ENCODE assay signal across 25 cellular contexts in genomic region chr21:33539612-33540011, GRCh38. TPM values are rescaled to one million over a fixed set of nuclear protein-coding genes. Genes with fewer than 3 reads are reported as not detected.
A peak's percentile ranks its signal among the peaks of the same experiment; 100 is the strongest.
DNase-seq lines count a peak whose midpoint lies in the region; ATAC-seq and TF ChIP-seq lines count a peak whose summit lies in the region.
"Had no signal": no experiment of that assay in that cellular context is flagged by ENCODE, and none has a peak within 500 bp of the region (broad histone marks: within the 10 kb centered on the region; RNA-seq: fewer than 3 reads in every experiment).

No MANE protein-coding gene starts in this region.

- H3K9me3 Mint-ChIP-seq in natural killer cell treated with Interleukin-12 subunit alpha and Interleukin-12 subunit beta and Interleukin-15 and Interleukin-18, amount 100 ng/mL, for 72 hours: no peaks in the 10 kb centered on the region
- H3K9me3 Mint-ChIP-seq in natural killer cell: no peaks in the 10 kb centered on the region
- H3K9me3 Mint-ChIP-seq: activated CD4-positive, alpha-beta T cell treated with anti-CD3 and anti-CD28 coated beads, Interleukin-2, amount 10 ng/mL, durations not matched to agents 7 days and 5 days; HFFc6 had no signal

- H3F3A ChIP-seq in SU-DHL-6 (ENCODE audit: insufficient read depth): peaks cover 30% of the 10 kb centered on the region

- TF ChIP-seq CTCF in natural killer cell (IDR thresholded peaks at IDR 0.05) (no peak), SU-DHL-6 (IDR thresholded peaks at IDR 0.05; ENCODE audit: insufficient read depth, low read length, poor library complexity, severe bottlenecking) (no peak), fibroblast of mammary gland (conservative IDR thresholded peaks at IDR 0.05; ENCODE audit: control insufficient read depth, insufficient read depth, low read depth, low read length) (no peak)

- H3K27me3 ChIP-seq in SU-DHL-6 (ENCODE audit: low read length): no peaks in the 10 kb centered on the region
- no peaks in the 10 kb centered on the region for H3K27me3 ChIP-seq in subcutaneous abdominal adipose tissue (ENCODE audit: control insufficient read depth in 5 of 5, insufficient read depth in 4 of 5, low read length in 5 of 5)
- H3K27me3 ChIP-seq: neutrophil had no signal

- H3K9ac ChIP-seq in SU-DHL-6 (ENCODE audit: low read length) (no peak overlapping the region), subcutaneous abdominal adipose tissue (ENCODE audit: low read length in 5 of 5) (peak overlapping the region in 1 of 5 donors; percentile 47)

- H3K27me3 Mint-ChIP-seq in natural killer cell treated with Interleukin-12 subunit alpha and Interleukin-12 subunit beta and Interleukin-15 and Interleukin-18, amount 100 ng/mL, for 72 hours: no peaks in the 10 kb centered on the region
- H3K27me3 Mint-ChIP-seq in natural killer cell (ENCODE audit: low read depth in 2 of 2): no peaks in the 10 kb centered on the region
- H3K27me3 Mint-ChIP-seq: activated CD4-positive, alpha-beta T cell treated with anti-CD3 and anti-CD28 coated beads, Interleukin-2, amount 10 ng/mL, durations not matched to agents 7 days and 5 days had no signal

- peak overlapping the region; percentile 91 for H3K4me3 Mint-ChIP-seq in natural killer cell treated with Interleukin-12 subunit alpha and Interleukin-12 subunit beta and Interleukin-15 and Interleukin-18, amount 100 ng/mL, for 72 hours
- H3K4me3 Mint-ChIP-seq in natural killer cell: no peak overlapping the region

- H3K36me3 ChIP-seq in SU-DHL-6 (ENCODE audit: low read length) (peaks cover 38% of the 10 kb centered on the region), subcutaneous abdominal adipose tissue (ENCODE audit: control insufficient read depth in 5 of 5, insufficient read depth in 5 of 5, low read length in 5 of 5) (peaks cover 26 to 41% (median 30%) of the 10 kb centered on the region in 5 donors)
- H3K36me3 ChIP-seq: neutrophil had no signal

- no peak for DNase-seq in natural killer cell treated with Interleukin-12 subunit alpha and Interleukin-12 subunit beta and Interleukin-15 and Interleukin-18, amount 100 ng/mL, for 72 hours (ENCODE audit: low spot score)
- DNase-seq in natural killer cell (no peak), fibroblast of mammary gland (ENCODE audit: low read depth) (peak; percentile 48), iPS-NIHi11 (ENCODE audit: low spot score) (no peak), posterior cingulate gyrus (no peak)
- DNase-seq: activated CD4-positive, alpha-beta T cell treated with anti-CD3 and anti-CD28 coated beads, Interleukin-2, amount 10 ng/mL, durations not matched to agents 7 days and 5 days; Caco-2; cerebellar nuclear complex; effector memory CD4-positive, alpha-beta T cell; foreskin fibroblast; HFFc6; left colon; midbrain; MM.1S; NCI-H2029; NCI-H510A; stimulated activated CD4-positive, alpha-beta T cell treated with anti-CD3 and anti-CD28 coated beads, Interleukin-1b, Interleukin-23, amount 100 ng/mL, for 48 hours; substantia nigra had no signal

- peaks cover 23% of the 10 kb centered on the region for H3K36me3 Mint-ChIP-seq in natural killer cell treated with Interleukin-12 subunit alpha and Interleukin-12 subunit beta and Interleukin-15 and Interleukin-18, amount 100 ng/mL, for 72 hours
- H3K36me3 Mint-ChIP-seq in natural killer cell: peaks cover 17% of the 10 kb centered on the region

- H2AFZ ChIP-seq in SU-DHL-6 (ENCODE audit: low read depth, low read length, severe bottlenecking): no peak overlapping the region

- H3K4me3 ChIP-seq in SU-DHL-6 (ENCODE audit: insufficient read depth, low read length, poor library complexity, severe bottlenecking): no peak overlapping the region
- H3K4me3 ChIP-seq in fibroblast of mammary gland (ENCODE audit: control insufficient read depth, low read depth, low read length): no peak overlapping the region
- no peak overlapping the region for H3K4me3 ChIP-seq in subcutaneous abdominal adipose tissue (ENCODE audit: low read depth in 1 of 5, low read length in 5 of 5)

- H3K4me2 ChIP-seq in SU-DHL-6 (ENCODE audit: low read depth, low read length, poor library complexity, severe bottlenecking): peak overlapping the region; percentile 73

- H3K9me2 ChIP-seq in SU-DHL-6 (replicated peaks; ENCODE audit: insufficient read depth, low read length): no peaks in the 10 kb centered on the region

- H3K27ac ChIP-seq in SU-DHL-6 (ENCODE audit: low read depth, low read length) (no peak overlapping the region), subcutaneous abdominal adipose tissue (ENCODE audit: low read depth, low read length) (peak overlapping the region; percentile 100)

- no peak for ATAC-seq in natural killer cell treated with Interleukin-12 subunit alpha and Interleukin-12 subunit beta and Interleukin-15 and Interleukin-18, amount 100 ng/mL, for 72 hours
- ATAC-seq in natural killer cell: no peak
- no peak for ATAC-seq in HG02885 (IDR thresholded peaks at IDR 0.05; ENCODE audit: poor library complexity, unreplicated experiment)
- ATAC-seq: GM12878, left colon, sciatic nerve, SK-N-SH treated with all-trans-retinoic acid at 6 μM for 48 hours had no signal

- intact Hi-C loops in natural killer cell (cut with micrococcal nuclease) (loop anchor here (5.0 kb wide), 3 partner anchors 48 to 767 kb away; partner anchors contain the start of genes DONSON and PAXBP1), posterior cingulate gyrus (cut with DNase I) (loop anchor here (5.0 kb wide), 2 partner anchors 47 to 48 kb away; partner anchors contain the start of genes DNAJC28 and DONSON)

- peaks cover 5 to 20% (median 16%) of the 10 kb centered on the region in 5 donors for H3K4me1 ChIP-seq in subcutaneous abdominal adipose tissue (ENCODE audit: control insufficient read depth in 5 of 5, insufficient read depth in 5 of 5, low read length in 5 of 5)

- H3K9me3 ChIP-seq in SU-DHL-6 (ENCODE audit: insufficient read depth, low read length) (no peaks in the 10 kb centered on the region), subcutaneous abdominal adipose tissue (ENCODE audit: control insufficient read depth in 5 of 5, low read length in 5 of 5) (no peaks in the 10 kb centered on the region)
- H3K9me3 ChIP-seq: Caco-2, neutrophil had no signal

- peaks cover 32 to 33% of the 10 kb centered on the region in 2 donors for H3K4me1 Mint-ChIP-seq in natural killer cell treated with Interleukin-12 subunit alpha and Interleukin-12 subunit beta and Interleukin-15 and Interleukin-18, amount 100 ng/mL, for 72 hours (ENCODE audit: low read depth in 2 of 2)
- peaks cover 40 to 41% of the 10 kb centered on the region in 2 donors for H3K4me1 Mint-ChIP-seq in natural killer cell

- H4K20me1 ChIP-seq in SU-DHL-6 (ENCODE audit: low read depth, low read length): peaks cover 12% of the 10 kb centered on the region

- peaks cover 72% of the 10 kb centered on the region for H3K79me2 ChIP-seq in SU-DHL-6 (ENCODE audit: insufficient read depth, low read length)

- no peak overlapping the region for H3K27ac Mint-ChIP-seq in natural killer cell treated with Interleukin-12 subunit alpha and Interleukin-12 subunit beta and Interleukin-15 and Interleukin-18, amount 100 ng/mL, for 72 hours
- H3K27ac Mint-ChIP-seq in natural killer cell: peak overlapping the region in 1 of 2 donors; percentile 100

RNA-seq across cellular contexts. Expression of gene GART, which starts 2.3 kb away (rescaled TPM):
- 100 to 1,000 TPM; 127 to 163 TPM for total RNA-seq in natural killer cell treated with Interleukin-12 subunit alpha and Interleukin-12 subunit beta and Interleukin-15 and Interleukin-18, amount 100 ng/mL, for 72 hours
- 10 to 100 TPM; 33.4 to 53.1 (median 34.6) TPM for total RNA-seq in natural killer cell

RNA-seq across cellular contexts. Expression of gene SON, which starts 3.2 kb away (rescaled TPM):
- 100 to 1,000 TPM; 307 to 362 TPM for total RNA-seq in natural killer cell treated with Interleukin-12 subunit alpha and Interleukin-12 subunit beta and Interleukin-15 and Interleukin-18, amount 100 ng/mL, for 72 hours
- 100 to 1,000 TPM; 348 to 442 (median 416) TPM for total RNA-seq in natural killer cell

RNA-seq across cellular contexts. Expression of gene DNAJC28, which starts 48.1 kb away (rescaled TPM):
- total RNA-seq in natural killer cell treated with Interleukin-12 subunit alpha and Interleukin-12 subunit beta and Interleukin-15 and Interleukin-18, amount 100 ng/mL, for 72 hours: under 1 TPM; 0.52 to 0.86 TPM
- under 1 TPM in 2 of 3 donors, not detected in 1; 0.41 to 0.63 TPM for total RNA-seq in natural killer cell

RNA-seq across cellular contexts. Expression of gene DONSON, which starts 48.9 kb away (rescaled TPM):
- total RNA-seq in natural killer cell treated with Interleukin-12 subunit alpha and Interleukin-12 subunit beta and Interleukin-15 and Interleukin-18, amount 100 ng/mL, for 72 hours: 10 to 100 TPM; 20.3 to 38.7 TPM
- 10 to 100 TPM; 17.0 to 18.3 (median 17.3) TPM for total RNA-seq in natural killer cell

RNA-seq across cellular contexts. Expression of gene TMEM50B, which starts 59.8 kb away (rescaled TPM):
- 10 to 100 TPM; 19.5 to 24.7 TPM for total RNA-seq in natural killer cell treated with Interleukin-12 subunit alpha and Interleukin-12 subunit beta and Interleukin-15 and Interleukin-18, amount 100 ng/mL, for 72 hours
- 10 to 100 TPM; 34.5 to 42.1 (median 40.5) TPM for total RNA-seq in natural killer cell
